Comparison of ENCODE assay signal across 21 cellular contexts in genomic region chr9:16449331-16449730, GRCh38.
DNase-seq lines count a peak whose midpoint lies in the region; ATAC-seq lines count a peak whose summit lies in the region.
"Had no signal": no experiment of that assay in that cellular context is flagged by ENCODE, and none has a peak within 500 bp of the region (broad histone marks: within the 10 kb centered on the region; RNA-seq: fewer than 3 reads in every experiment).

No MANE protein-coding gene starts in this region.

- no peaks in the 10 kb centered on the region for H3K4me1 Mint-ChIP-seq in activated T-cell treated with anti-CD3 and anti-CD28 coated beads, Interleukin-2, amount 50 U/mL, for 4 hours (ENCODE audit: low read depth)
- H3K4me1 Mint-ChIP-seq: B cell, CD14-positive monocyte, T-helper 17 cell had no signal

- DNase-seq in NCI-H1105 (lab: John Stamatoyannopoulos, UW) (peak; percentile 78), NCI-H1930 (lab: John Stamatoyannopoulos, UW) (peak; percentile 62 to 73), NCI-H748 treated with DMSO at 0.1 percent for 48 hours (lab: John Stamatoyannopoulos, UW) (peak; percentile 43), left kidney (ENCODE audit: low read depth, low spot score) (peak; percentile 13), NCI-H526 treated with DMSO at 0.1 percent for 48 hours (lab: John Stamatoyannopoulos, UW) (no peak)
- DNase-seq in activated T-cell treated with anti-CD3 and anti-CD28 coated beads, Interleukin-2, amount 50 U/mL, for 4 hours, result no peak
- DNase-seq: EL, KBM-7, MM.1S, NCI-H1048, NCI-H187 treated with DMSO at 0.1 percent for 48 hours, NCI-H524 treated with DMSO at 0.1 percent for 48 hours, SW 1271, T-helper 17 cell had no signal

- no peak overlapping the region for H3K4me3 Mint-ChIP-seq in activated T-cell treated with anti-CD3 and anti-CD28 coated beads, Interleukin-2, amount 50 U/mL, for 4 hours
- H3K4me3 Mint-ChIP-seq: B cell, CD14-positive monocyte, GM23338, T-helper 17 cell had no signal

- ATAC-seq in GM21737 (IDR thresholded peaks at IDR 0.05; ENCODE audit: unreplicated experiment) (no peak), HG02981 (IDR thresholded peaks at IDR 0.05; ENCODE audit: unreplicated experiment) (no peak)
- no peak for ATAC-seq in activated T-cell treated with anti-CD3 and anti-CD28 coated beads, Interleukin-2, amount 50 U/mL, for 4 hours
- ATAC-seq: A549, GM23338, Right ventricle myocardium inferior, T-helper 17 cell had no signal

- H3K9me3 Mint-ChIP-seq in activated T-cell treated with anti-CD3 and anti-CD28 coated beads, Interleukin-2, amount 50 U/mL, for 4 hours, result no peaks in the 10 kb centered on the region
- H3K9me3 Mint-ChIP-seq: CD14-positive monocyte, GM23338 had no signal

- H3K36me3 Mint-ChIP-seq in activated T-cell treated with anti-CD3 and anti-CD28 coated beads, Interleukin-2, amount 50 U/mL, for 4 hours (ENCODE audit: insufficient read depth), result no peaks in the 10 kb centered on the region
- H3K36me3 Mint-ChIP-seq: CD14-positive monocyte had no signal

- H3K27me3 Mint-ChIP-seq in activated T-cell treated with anti-CD3 and anti-CD28 coated beads, Interleukin-2, amount 50 U/mL, for 4 hours (ENCODE audit: low read depth), result no peaks in the 10 kb centered on the region
- H3K27me3 Mint-ChIP-seq: B cell, T-helper 17 cell had no signal

Comparison
In these comparisons a context has a peak if more than half of its experiments do, and no peak if none do; other contexts are left out.
1. DNase-seq: peak in NCI-H1105 (single experiment), NCI-H1930 (2 of 2), NCI-H748 treated with DMSO at 0.1 percent for 48 hours (single experiment) and left kidney (single experiment); none in NCI-H526 treated with DMSO at 0.1 percent for 48 hours (single experiment) and activated T-cell treated with anti-CD3 and anti-CD28 coated beads, Interleukin-2, amount 50 U/mL, for 4 hours (single experiment).